Comparison of ENCODE assay signal across 23 cellular contexts in the genomic region with DNA sequence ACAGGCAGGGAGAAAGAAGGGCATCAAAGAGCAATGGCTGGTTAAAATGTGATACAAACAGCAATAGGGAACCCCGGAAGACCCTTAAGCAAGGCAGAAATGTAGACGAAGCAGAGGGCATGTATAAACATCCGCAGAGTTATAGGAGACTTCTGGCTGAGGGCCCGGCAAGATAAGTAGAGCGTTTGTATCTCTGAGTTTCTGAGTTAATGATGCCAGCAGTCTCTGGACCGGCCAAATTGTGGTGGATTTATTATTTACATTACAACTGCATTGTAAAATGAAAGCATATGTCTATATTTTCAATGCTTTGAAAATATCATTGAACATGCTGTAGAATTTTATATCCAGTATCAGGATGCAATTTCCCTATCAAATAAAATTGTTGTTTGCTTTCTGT.
"Had no signal": no experiment of that assay in that cellular context is flagged by ENCODE, and none has a peak within 500 bp of the region (broad histone marks: within the 10 kb centered on the region; RNA-seq: fewer than 3 reads in every experiment).

No MANE protein-coding gene starts in this region.

- H3K36me3 ChIP-seq: brain microvascular endothelial cell, cardiac muscle cell, MG63 had no signal

- H3K9me3 ChIP-seq: MG63 had no signal

- DNase-seq: activated B cell treated with CpG ODN at 0.5 μM for 24 hours; activated CD4-positive, alpha-beta T cell treated with anti-CD3 and anti-CD28 coated beads for 1 hour; activated CD4-positive, alpha-beta T cell treated with anti-CD3 and anti-CD28 coated beads, Interleukin-2, amount 10 ng/mL, durations not matched to agents 24 days and 14 days; activated CD4-positive, alpha-beta T cell treated with anti-CD3 and anti-CD28 coated beads, Interleukin-2, amount 50 U/mL, for 48 hours; activated gamma-delta T cell; activated naive CD4-positive, alpha-beta T cell treated with anti-CD3 and anti-CD28 coated beads for 36 hours; activated naive CD8-positive, alpha-beta T cell treated with anti-CD3 and anti-CD28 coated beads for 36 hours; activated T-cell treated with anti-CD3 and anti-CD28 coated beads for 4 hours; activated T-cell treated with anti-CD3 and anti-CD28 coated beads, Interleukin-2, amount 50 U/mL, for 48 hours; brain microvascular endothelial cell; MG63; NCI-H1105; NCI-H1436; NCI-H1694 treated with DMSO at 0.1 percent for 48 hours; NCI-H2029 treated with DMSO at 0.1 percent for 48 hours; NCI-H446; NCI-H524; NCI-H774; SIG-M5; T-helper 1 cell had no signal

- H3K27me3 ChIP-seq: brain microvascular endothelial cell, cardiac muscle cell, MG63 had no signal

- H3K27ac ChIP-seq: brain microvascular endothelial cell, cardiac muscle cell, SK-N-MC had no signal

- ATAC-seq: activated T-helper 17 cell treated with anti-CD3 and anti-CD28 coated beads, Interleukin-2, amount 50 U/mL, for 72 hours had no signal

- H3K4me3 ChIP-seq: cardiac muscle cell, MG63, SK-N-MC had no signal
